Comparison of ENCODE assay signal across 20 cellular contexts in genomic region chr10:129786216-129786615, GRCh38.
"Had no signal": no experiment of that assay in that cellular context is flagged by ENCODE, and none has a peak within 500 bp of the region (broad histone marks: within the 10 kb centered on the region; RNA-seq: fewer than 3 reads in every experiment).

No MANE protein-coding gene starts in this region.

- H3K4me3 ChIP-seq: coronary artery, dorsolateral prefrontal cortex, heart left ventricle, neural progenitor cell, psoas muscle, stomach, thoracic aorta, transverse colon had no signal

- H3K4me3 Mint-ChIP-seq: mesothelial cell of epicardium; natural killer cell treated with Interleukin-12 subunit alpha and Interleukin-12 subunit beta and Interleukin-15 and Interleukin-18, amount 100 ng/mL, for 72 hours; neural progenitor cell had no signal

- H3K27me3 ChIP-seq: dorsolateral prefrontal cortex, heart left ventricle, neural progenitor cell, stomach, transverse colon had no signal

- H3K27ac ChIP-seq: coronary artery, dorsolateral prefrontal cortex, heart left ventricle, neural progenitor cell, parathyroid adenoma, psoas muscle, stomach, thoracic aorta, transverse colon had no signal

- ATAC-seq: sciatic nerve had no signal

- H3K4me1 Mint-ChIP-seq: mesothelial cell of epicardium, neural progenitor cell had no signal

- H3K27ac Mint-ChIP-seq: mesothelial cell of epicardium; natural killer cell treated with Interleukin-12 subunit alpha and Interleukin-12 subunit beta and Interleukin-15 and Interleukin-18, amount 100 ng/mL, for 72 hours; neural progenitor cell had no signal

- H3K4me1 ChIP-seq: heart left ventricle, neural progenitor cell, parathyroid adenoma, psoas muscle, stomach, transverse colon had no signal

- H3K9me3 Mint-ChIP-seq: neural progenitor cell had no signal

- DNase-seq: dorsolateral prefrontal cortex; effector CD8-positive, alpha-beta T cell; heart left ventricle; hypothalamus; occipital lobe; psoas muscle; retina; stimulated activated CD4-positive, alpha-beta T cell treated with anti-CD3 and anti-CD28 coated beads, Interleukin-2, amount 100 ng/mL, for 24 hours; stimulated activated CD4-positive, alpha-beta T cell treated with anti-CD3 and anti-CD28 coated beads, Interleukin-4, amount 100 ng/mL, for 4 hours; stimulated activated naive CD4-positive, alpha-beta T cell; stomach; substantia nigra; transverse colon had no signal

- H3K27me3 Mint-ChIP-seq: natural killer cell treated with Interleukin-12 subunit alpha and Interleukin-12 subunit beta and Interleukin-15 and Interleukin-18, amount 100 ng/mL, for 72 hours had no signal

- H3K9me3 ChIP-seq: psoas muscle had no signal

- H3K36me3 Mint-ChIP-seq: neural progenitor cell had no signal

- H3K36me3 ChIP-seq: heart left ventricle, neural progenitor cell, stomach, thoracic aorta, transverse colon had no signal
